Comparison of ENCODE assay signal across 7 cellular contexts in the genomic region with DNA sequence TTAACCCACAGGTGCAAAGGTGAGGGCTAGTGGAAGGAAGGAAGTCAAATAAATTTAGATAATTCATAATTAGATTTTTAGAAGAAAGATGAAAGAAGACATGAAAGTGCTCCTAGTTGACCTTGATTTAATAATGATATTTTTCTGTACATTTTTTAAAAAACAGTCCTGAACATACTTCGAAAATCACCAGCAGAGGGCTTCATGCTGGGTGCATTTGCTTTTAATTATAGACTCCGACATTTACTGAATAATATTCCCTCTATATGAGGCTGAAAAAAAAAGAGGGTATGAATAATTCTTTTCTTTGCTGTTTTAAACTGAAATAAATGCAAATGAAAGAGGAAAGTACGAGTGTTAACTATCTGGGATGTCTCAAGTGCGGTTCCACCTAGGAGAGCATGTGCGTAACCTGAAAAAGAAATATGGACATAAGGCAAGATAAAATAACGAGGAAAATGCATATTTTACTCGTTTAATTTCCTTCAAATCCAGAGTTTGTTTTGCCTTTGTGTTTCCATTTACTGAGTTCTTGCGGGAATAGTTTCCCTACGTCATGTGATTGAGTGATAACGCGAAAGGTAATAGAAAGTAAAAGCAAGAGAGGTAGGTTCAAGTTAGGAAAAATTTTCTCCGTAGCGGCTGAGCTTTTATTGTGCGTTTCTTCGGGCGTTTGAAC. TPM values are rescaled to one million over a fixed set of nuclear protein-coding genes. Genes with fewer than 3 reads are reported as not detected.
DNase-seq lines count a peak whose midpoint lies in the region; ATAC-seq and TF ChIP-seq lines count a peak whose summit lies in the region.

No MANE protein-coding gene starts in this region.

- H3K27me3 ChIP-seq in right lobe of liver: peaks cover 9 to 37% of the 10 kb centered on the region in 2 donors

- H3K27ac Mint-ChIP-seq in activated naive CD8-positive, alpha-beta T cell treated with anti-CD3 and anti-CD28 coated beads, Interleukin-2, amount 50 U/mL, for 24 hours: no peak overlapping the region

- WGBS in right lobe of liver (ENCODE audit: insufficient coverage, low coverage, low lambda C conversion rate, missing lambda C conversion rate): 4% methylated on average over 16 of the region's 16 CpGs

- TF ChIP-seq CTCF in right lobe of liver (IDR thresholded peaks at IDR 0.05): peak; percentile 16 to 39 (median 32)

- H3K36me3 ChIP-seq in right lobe of liver: no peaks in the 10 kb centered on the region

- no peaks in the 10 kb centered on the region for H3K9me3 ChIP-seq in right lobe of liver

- H3K4me3 Mint-ChIP-seq in activated naive CD8-positive, alpha-beta T cell treated with anti-CD3 and anti-CD28 coated beads, Interleukin-2, amount 50 U/mL, for 24 hours: peak overlapping the region; percentile 77

- ATAC-seq in GM21360 (IDR thresholded peaks at IDR 0.05; ENCODE audit: unreplicated experiment): peak; percentile 47
- no peak for ATAC-seq in activated naive CD8-positive, alpha-beta T cell treated with anti-CD3 and anti-CD28 coated beads, Interleukin-2, amount 50 U/mL, for 24 hours
- peak; percentile 49 to 75 (median 64) for ATAC-seq in right lobe of liver

- peaks cover 0 to 8% (median 3%) of the 10 kb centered on the region in 4 donors for H3K4me1 ChIP-seq in right lobe of liver

- H3K4me3 ChIP-seq in GM08714 (ENCODE audit: low read length) (peak overlapping the region; percentile 65), right lobe of liver (peak overlapping the region; percentile 32 to 61 (median 48))

- no peak overlapping the region for H3K27ac ChIP-seq in right lobe of liver

- H3K36me3 Mint-ChIP-seq in activated naive CD8-positive, alpha-beta T cell treated with anti-CD3 and anti-CD28 coated beads, Interleukin-2, amount 50 U/mL, for 24 hours (ENCODE audit: low read depth): no peaks in the 10 kb centered on the region

- peaks cover 15% of the 10 kb centered on the region for H3K4me1 Mint-ChIP-seq in activated naive CD8-positive, alpha-beta T cell treated with anti-CD3 and anti-CD28 coated beads, Interleukin-2, amount 50 U/mL, for 24 hours

- TF ChIP-seq POLR2A in right lobe of liver (IDR thresholded peaks at IDR 0.05): no peak

- DNase-seq in HS-5 (ENCODE audit: low read depth) (peak; percentile 24), right lobe of liver (no peak), epidermal melanocyte (ENCODE audit: insufficient read length, low spot score) (no peak), middle frontal gyrus (ENCODE audit: extremely low spot score, low spot score) (no peak)
- no peak for DNase-seq in activated naive CD8-positive, alpha-beta T cell treated with anti-CD3 and anti-CD28 coated beads, Interleukin-2, amount 50 U/mL, for 24 hours

- H3K27me3 Mint-ChIP-seq in activated naive CD8-positive, alpha-beta T cell treated with anti-CD3 and anti-CD28 coated beads, Interleukin-2, amount 50 U/mL, for 24 hours: peaks cover 48% of the 10 kb centered on the region

- intact Hi-C loops in right lobe of liver (cut with DNase I): loop anchor here in 1 of 2 donors (10.0 kb wide), 2 partner anchors 539 to 729 kb away; no protein-coding TSS in a partner anchor

- no peaks in the 10 kb centered on the region for H3K9me3 Mint-ChIP-seq in activated naive CD8-positive, alpha-beta T cell treated with anti-CD3 and anti-CD28 coated beads, Interleukin-2, amount 50 U/mL, for 24 hours

RNA-seq across cellular contexts. Expression of a gene that starts 3.1 kb away (rescaled TPM):
- not detected for total RNA-seq in right lobe of liver
